Comparison of ENCODE assay signal across 15 cellular contexts in genomic region chr12:119181202-119181601, GRCh38. TPM values are rescaled to one million over a fixed set of nuclear protein-coding genes. Genes with fewer than 3 reads are reported as not detected.
DNase-seq lines count a peak whose midpoint lies in the region; ATAC-seq and TF ChIP-seq lines count a peak whose summit lies in the region.
"Had no signal": no experiment of that assay in that cellular context is flagged by ENCODE, and none has a peak within 500 bp of the region (broad histone marks: within the 10 kb centered on the region; RNA-seq: fewer than 3 reads in every experiment).

No MANE protein-coding gene starts in this region.

- ATAC-seq in lower lobe of right lung, result no peak
- ATAC-seq: stimulated activated naive CD8-positive, alpha-beta T cell treated with anti-CD3 and anti-CD28 coated beads, Interleukin-15, amount 100 ng/mL, for 72 hours had no signal

- peak overlapping the region; percentile 80 for H3K27ac ChIP-seq in HUES48 (ENCODE audit: low read depth, low read length)
- peak overlapping the region; percentile 93 for H3K27ac ChIP-seq in cingulate gyrus (ENCODE audit: low read depth, low read length)
- H3K27ac ChIP-seq in lower lobe of right lung, result peak overlapping the region; percentile 86
- H3K27ac ChIP-seq in stomach smooth muscle (ENCODE audit: low read length), result peak overlapping the region; percentile 99

- H3K36me3 ChIP-seq in HUES48 (ENCODE audit: control insufficient read depth, insufficient read depth, low read length) (no peaks in the 10 kb centered on the region), lower lobe of right lung (peaks cover 2% of the 10 kb centered on the region), stomach smooth muscle (ENCODE audit: control insufficient read depth in 2 of 2, insufficient read depth in 2 of 2, low read length in 2 of 2) (peaks cover 0 to under 1% of the 10 kb centered on the region in 2 donors)

- DNase-seq in lower lobe of right lung (no peak), medulla oblongata (ENCODE audit: extremely low spot score) (no peak), pons (ENCODE audit: low spot score) (no peak)
- no peak for DNase-seq in stimulated activated naive CD4-positive, alpha-beta T cell (lab: John Stamatoyannopoulos, UW)
- DNase-seq in activated CD4-positive, alpha-beta T cell treated with anti-CD3 and anti-CD28 coated beads for 1 hour, result no peak
- DNase-seq: activated CD4-positive, alpha-beta T cell treated with anti-CD3 and anti-CD28 coated beads for 48 hours; activated gamma-delta T cell; CD4-positive, alpha-beta memory T cell; HCEC 1CT; nephron progenitor cell; stimulated activated CD4-positive, alpha-beta T cell treated with anti-CD3 and anti-CD28 coated beads, Interleukin-2, amount 100 ng/mL, for 48 hours; stimulated activated naive CD8-positive, alpha-beta T cell treated with anti-CD3 and anti-CD28 coated beads, Interleukin-15, amount 100 ng/mL, for 72 hours had no signal

- TF ChIP-seq CTCF in lower lobe of right lung (IDR thresholded peaks at IDR 0.05), result no peak

- no peak overlapping the region for H3K4me3 ChIP-seq in HUES48 (ENCODE audit: low read depth, low read length)
- H3K4me3 ChIP-seq in lower lobe of right lung, result peak overlapping the region; percentile 73
- H3K4me3 ChIP-seq in stomach smooth muscle (ENCODE audit: low read length in 2 of 2), result peak overlapping the region; percentile 98 to 100

- H3K9ac ChIP-seq in HUES48 (ENCODE audit: low read depth, low read length) (no peak overlapping the region), stomach smooth muscle (ENCODE audit: low read length in 2 of 2) (peak overlapping the region; percentile 99 to 100)

- H3K4me1 ChIP-seq in HUES48 (ENCODE audit: control insufficient read depth, insufficient read depth, low read length) (peaks cover 42% of the 10 kb centered on the region), lower lobe of right lung (peaks cover 56% of the 10 kb centered on the region), stomach smooth muscle (ENCODE audit: control insufficient read depth, insufficient read depth, low read length) (peaks cover 33% of the 10 kb centered on the region)

- H3K27me3 ChIP-seq in HUES48 (ENCODE audit: control insufficient read depth, insufficient read depth, low read length) (no peaks in the 10 kb centered on the region), lower lobe of right lung (ENCODE audit: low read depth) (no peaks in the 10 kb centered on the region), stomach smooth muscle (ENCODE audit: control insufficient read depth in 1 of 2, insufficient read depth in 2 of 2, low read length in 2 of 2) (no peaks in the 10 kb centered on the region)

- H3K9me3 ChIP-seq in HUES48 (ENCODE audit: control insufficient read depth, insufficient read depth, low read length) (no peaks in the 10 kb centered on the region), lower lobe of right lung (no peaks in the 10 kb centered on the region), stomach smooth muscle (ENCODE audit: control insufficient read depth in 2 of 2, low read length in 2 of 2) (no peaks in the 10 kb centered on the region)

- intact Hi-C loops in lower lobe of right lung (cut with DNase I), result no loop called here

RNA-seq across cellular contexts. Expression of gene HSPB8, which starts 2.5 kb away (rescaled TPM):
- 47.9 TPM for total RNA-seq in lower lobe of right lung
- total RNA-seq: CD4-positive, alpha-beta memory T cell had no signal
